In genomic region chr1:32736812-32737791, GRCh38 we compare ENCODE assay signal across 2 cellular contexts.
TF ChIP-seq lines count a peak whose summit lies in the region.

No MANE protein-coding gene starts in this region.

TF ChIP-seq in Ishikawa, 13 proteins besides CTCF, POLR2A, EP300 and RAD21 (continued from another document):
- TF ChIP-seq FOXM1 (IDR thresholded peaks at IDR 0.05; ENCODE audit: borderline replicate concordance, low read depth) (no peak), YY1 (IDR thresholded peaks at IDR 0.05; ENCODE audit: low read depth) (no peak), CEBPB (IDR thresholded peaks at IDR 0.05) (no peak)

TF ChIP-seq in liver, 16 proteins besides CTCF, POLR2A, EP300 and RAD21 (continued from another document):
- TF ChIP-seq, protein P1, sequence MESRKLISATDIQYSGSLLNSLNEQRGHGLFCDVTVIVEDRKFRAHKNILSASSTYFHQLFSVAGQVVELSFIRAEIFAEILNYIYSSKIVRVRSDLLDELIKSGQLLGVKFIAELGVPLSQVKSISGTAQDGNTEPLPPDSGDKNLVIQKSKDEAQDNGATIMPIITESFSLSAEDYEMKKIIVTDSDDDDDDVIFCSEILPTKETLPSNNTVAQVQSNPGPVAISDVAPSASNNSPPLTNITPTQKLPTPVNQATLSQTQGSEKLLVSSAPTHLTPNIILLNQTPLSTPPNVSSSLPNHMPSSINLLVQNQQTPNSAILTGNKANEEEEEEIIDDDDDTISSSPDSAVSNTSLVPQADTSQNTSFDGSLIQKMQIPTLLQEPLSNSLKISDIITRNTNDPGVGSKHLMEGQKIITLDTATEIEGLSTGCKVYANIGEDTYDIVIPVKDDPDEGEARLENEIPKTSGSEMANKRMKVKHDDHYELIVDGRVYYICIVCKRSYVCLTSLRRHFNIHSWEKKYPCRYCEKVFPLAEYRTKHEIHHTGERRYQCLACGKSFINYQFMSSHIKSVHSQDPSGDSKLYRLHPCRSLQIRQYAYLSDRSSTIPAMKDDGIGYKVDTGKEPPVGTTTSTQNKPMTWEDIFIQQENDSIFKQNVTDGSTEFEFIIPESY (IDR thresholded peaks at IDR 0.05): peak; percentile 36
- TF ChIP-seq RXRA (IDR thresholded peaks at IDR 0.05) (peak; percentile 70 to 73), FOXA2 (IDR thresholded peaks at IDR 0.05) (no peak), NR2F2 (IDR thresholded peaks at IDR 0.05) (no peak), SP1 (IDR thresholded peaks at IDR 0.05) (peak; percentile 95), JUND (IDR thresholded peaks at IDR 0.05) (peak; percentile 25 to 29), TAF1 (conservative IDR thresholded peaks at IDR 0.05) (peak; percentile 61), REST (IDR thresholded peaks at IDR 0.05) (peak; percentile 83), HNF4G (IDR thresholded peaks at IDR 0.05) (peak; percentile 83), YY1 (IDR thresholded peaks at IDR 0.05) (peak; percentile 62), FOXA1 (IDR thresholded peaks at IDR 0.05) (no peak), EGR1 (IDR thresholded peaks at IDR 0.05; ENCODE audit: low read depth in 2 of 2) (no peak)
